Comparison of ENCODE assay signal across 20 cellular contexts in the genomic region with DNA sequence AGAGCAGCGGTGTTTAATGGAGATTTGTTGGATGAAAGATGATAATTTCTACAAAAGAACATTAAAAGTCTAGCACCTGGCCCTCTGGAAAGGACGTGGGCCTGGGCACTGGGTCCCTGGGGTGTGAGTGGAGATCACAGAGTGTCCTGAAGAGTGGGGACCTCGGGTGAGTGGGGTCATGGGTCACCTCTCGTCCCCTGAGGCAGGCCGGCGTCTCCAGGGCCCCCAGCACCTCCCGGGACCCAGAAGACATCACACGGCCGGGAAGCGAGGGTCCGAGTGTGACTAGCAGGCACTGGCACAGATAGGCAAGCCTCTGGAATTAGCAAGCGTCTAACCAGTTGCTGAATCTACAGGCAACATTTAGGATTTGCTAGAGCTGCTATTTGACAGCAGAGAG.
DNase-seq lines count a peak whose midpoint lies in the region; ATAC-seq, FAIRE-seq and TF ChIP-seq lines count a peak whose summit lies in the region.
"Had no signal": no experiment of that assay in that cellular context is flagged by ENCODE, and none has a peak within 500 bp of the region (broad histone marks: within the 10 kb centered on the region; RNA-seq: fewer than 3 reads in every experiment).

No MANE protein-coding gene starts in this region.

- no peaks in the 10 kb centered on the region for H4K20me1 ChIP-seq in HepG2 (ENCODE audit: insufficient read depth, low read length)
- H4K20me1 ChIP-seq in neural progenitor cell (ENCODE audit: low read depth), result no peaks in the 10 kb centered on the region

- no peak overlapping the region for H3K14ac ChIP-seq in mesenchymal stem cell (ENCODE audit: low read length in 2 of 2)

- H3K36me3 ChIP-seq in liver (ENCODE audit: control insufficient read depth in 4 of 4, insufficient read depth in 3 of 4, low read depth in 1 of 4, low read length in 3 of 4), result no peaks in the 10 kb centered on the region
- H3K36me3 ChIP-seq in HepG2 (replicated peaks in 1 of 2; ENCODE audit: control insufficient read depth in 1 of 2, insufficient read depth in 2 of 2, low read length in 2 of 2), result peaks cover 5 to 22% of the 10 kb centered on the region in 2 experiments; a peak in 3 of 5 replicates
- H3K36me3 ChIP-seq in left lung, result peaks cover 0 to 59% of the 10 kb centered on the region in 2 donors
- no peaks in the 10 kb centered on the region for H3K36me3 ChIP-seq in neural progenitor cell
- H3K36me3 ChIP-seq in mesenchymal stem cell (ENCODE audit: control insufficient read depth in 1 of 2, insufficient read depth in 2 of 2, low read depth in 1 of 2, low read length in 2 of 2), result peaks cover 22 to 62% of the 10 kb centered on the region in 2 experiments

- no peak overlapping the region for H3K4me3 ChIP-seq in liver (ENCODE audit: low read depth in 1 of 3, low read length in 3 of 3)
- no peak overlapping the region for H3K4me3 ChIP-seq in HepG2 (replicated peaks in 1 of 3; ENCODE audit: insufficient read depth in 1 of 3, low read depth in 2 of 3, low read length in 3 of 3)
- H3K4me3 ChIP-seq in left lung, result no peak overlapping the region
- no peak overlapping the region for H3K4me3 ChIP-seq in neural progenitor cell
- H3K4me3 ChIP-seq in mesenchymal stem cell (ENCODE audit: insufficient read depth in 1 of 2, low read depth in 1 of 2, low read length in 2 of 2), result no peak overlapping the region
- H3K4me3 ChIP-seq: K562 had no signal

- no peak for FAIRE-seq in HepG2 (lab: Jason Lieb, UNC)
- FAIRE-seq: G401.6, K562, RCC 7860 had no signal

- peaks cover 3% of the 10 kb centered on the region for H3K27me3 Mint-ChIP-seq in neural progenitor cell (ENCODE audit: insufficient read depth, low read depth)
- H3K27me3 Mint-ChIP-seq: CD4-positive, alpha-beta T cell had no signal

- TF ChIP-seq CTCF in liver (IDR thresholded peaks at IDR 0.05; ENCODE audit: low read depth, low read length, missing input control) (no peak), HepG2 (CRISPR knock-in tag; IDR thresholded peaks at IDR 0.05) (no peak), left lung (IDR thresholded peaks at IDR 0.05) (no peak), neural progenitor cell (IDR thresholded peaks at IDR 0.05) (no peak)

- H4K8ac ChIP-seq in mesenchymal stem cell (ENCODE audit: low read length), result no peak overlapping the region

- in situ Hi-C loops in HepG2 (cut with HindIII; ENCODE audit: extremely low pct_ligation_motif_present, low pct_unique_long_range_greater_than_20kb), result no loop called here

- H3K27ac ChIP-seq in liver (ENCODE audit: low read depth in 1 of 2, low read length in 2 of 2) (peak overlapping the region; percentile 3 to 17), HepG2 (ENCODE audit: extremely low read length, insufficient read depth, low read length) (no peak overlapping the region), left lung (no peak overlapping the region), neural progenitor cell (no peak overlapping the region), mesenchymal stem cell (ENCODE audit: low read length, poor library complexity, severe bottlenecking) (no peak overlapping the region)

- TF ChIP-seq RAD21 in liver (IDR thresholded peaks at IDR 0.05) (no peak), HepG2 (CRISPR knock-in tag; IDR thresholded peaks at IDR 0.05) (no peak)

- no peak for TF ChIP-seq POLR2A in HepG2 (IDR thresholded peaks at IDR 0.05; ENCODE audit: insufficient read depth in 1 of 2, low read depth in 2 of 2, low read length in 2 of 2)

- H2AFZ ChIP-seq in HepG2 (ENCODE audit: low read length) (no peak overlapping the region), neural progenitor cell (replicated peaks) (no peak overlapping the region), mesenchymal stem cell (ENCODE audit: low read depth, low read length) (no peak overlapping the region)

- no peak overlapping the region for H3K4ac ChIP-seq in mesenchymal stem cell (ENCODE audit: low read depth in 1 of 2, low read length in 2 of 2)

- POLR2A ChIA-PET in HepG2 (lab: Yijun Ruan, JAX), result no interaction called here

- no peak overlapping the region for H2BK12ac ChIP-seq in mesenchymal stem cell (ENCODE audit: low read length in 2 of 2)

- no peak overlapping the region for H2BK120ac ChIP-seq in mesenchymal stem cell (ENCODE audit: low read depth, low read length)

- no peaks in the 10 kb centered on the region for H3F3A ChIP-seq in neural progenitor cell (ENCODE audit: low read depth)

- peaks cover 16% of the 10 kb centered on the region for H3K36me3 Mint-ChIP-seq in neural progenitor cell

- intact Hi-C loops in HepG2 (cut with micrococcal nuclease; ENCODE audit: unreplicated experiment), result no loop called here
- intact Hi-C loops in left lung (cut with DNase I), result no loop called here

- no peaks in the 10 kb centered on the region for H3K9me3 ChIP-seq in liver (ENCODE audit: control insufficient read depth in 4 of 4, low read length in 3 of 4)
- no peaks in the 10 kb centered on the region for H3K9me3 ChIP-seq in HepG2 (ENCODE audit: low read length)
- no peaks in the 10 kb centered on the region for H3K9me3 ChIP-seq in left lung
- H3K9me3 ChIP-seq in neural progenitor cell (ENCODE audit: low read depth), result no peaks in the 10 kb centered on the region
- H3K9me3 ChIP-seq in mesenchymal stem cell (ENCODE audit: control insufficient read depth, low read length), result no peaks in the 10 kb centered on the region
- H3K9me3 ChIP-seq: Caco-2 had no signal

- H3K4me3 Mint-ChIP-seq in neural progenitor cell, result no peak overlapping the region
- H3K4me3 Mint-ChIP-seq: CD4-positive, alpha-beta T cell; HFFc6 had no signal

- H3K27me3 ChIP-seq in liver (ENCODE audit: control insufficient read depth in 4 of 4, insufficient read depth in 4 of 4, low read length in 3 of 4), result no peaks in the 10 kb centered on the region
- H3K27me3 ChIP-seq in HepG2 (ENCODE audit: control insufficient read depth in 1 of 2, insufficient read depth in 2 of 2, low read length in 2 of 2), result no peaks in the 10 kb centered on the region
- no peaks in the 10 kb centered on the region for H3K27me3 ChIP-seq in left lung
- no peaks in the 10 kb centered on the region for H3K27me3 ChIP-seq in neural progenitor cell
- no peaks in the 10 kb centered on the region for H3K27me3 ChIP-seq in mesenchymal stem cell (ENCODE audit: control insufficient read depth in 1 of 2, insufficient read depth in 1 of 2, low read length in 2 of 2)

- H3K9me3 Mint-ChIP-seq in neural progenitor cell, result no peaks in the 10 kb centered on the region
- H3K9me3 Mint-ChIP-seq: CD4-positive, alpha-beta T cell had no signal

- DNase-seq in HepG2 (ENCODE audit: low spot score), result no peak
- DNase-seq in left lung, result peak; percentile 11 to 49
- DNase-seq in neural progenitor cell (ENCODE audit: low spot score), result no peak
- DNase-seq in NCI-H1105 treated with DMSO at 0.1 percent for 48 hours (lab: John Stamatoyannopoulos, UW), result no peak
- DNase-seq in mesenchymal stem cell, result no peak
- DNase-seq in cortex of kidney (lab: John Stamatoyannopoulos, UW), result no peak
- DNase-seq: CD4-positive, alpha-beta T cell; H7; HFFc6; NCI-H1105; NCI-H1694 treated with DMSO at 0.1 percent for 48 hours; NCI-H2107; NCI-H510A; NCI-H774; SHP77 treated with DMSO at 0.1 percent for 48 hours had no signal

- no peaks in the 10 kb centered on the region for H3K79me2 ChIP-seq in HepG2 (ENCODE audit: insufficient read depth, low read length)
- H3K79me2 ChIP-seq in neural progenitor cell (ENCODE audit: low read depth), result no peaks in the 10 kb centered on the region

- no peak overlapping the region for H3K18ac ChIP-seq in mesenchymal stem cell (ENCODE audit: low read depth in 1 of 2, low read length in 2 of 2)

- no peak overlapping the region for H3K23ac ChIP-seq in mesenchymal stem cell (ENCODE audit: low read length in 2 of 2)

- H2AK5ac ChIP-seq in mesenchymal stem cell (ENCODE audit: low read length, severe bottlenecking), result no peak overlapping the region

- 89% methylated on average over 12 of the region's 12 CpGs for WGBS in liver
- 93% methylated on average over 9 of the region's 12 CpGs for WGBS in HepG2 (ENCODE audit: low lambda C conversion rate)
- 97% methylated on average over 12 of the region's 12 CpGs for WGBS in mesenchymal stem cell

- H3K4me1 ChIP-seq in liver (ENCODE audit: control insufficient read depth in 4 of 4, insufficient read depth in 4 of 4, low read length in 3 of 4), result peaks cover 0 to 9% (median 3%) of the 10 kb centered on the region in 4 donors
- no peaks in the 10 kb centered on the region for H3K4me1 ChIP-seq in HepG2 (ENCODE audit: insufficient read depth, low read length)
- H3K4me1 ChIP-seq in left lung, result no peaks in the 10 kb centered on the region
- H3K4me1 ChIP-seq in neural progenitor cell, result no peaks in the 10 kb centered on the region
- peaks cover 2% of the 10 kb centered on the region for H3K4me1 ChIP-seq in mesenchymal stem cell (ENCODE audit: control insufficient read depth, insufficient read depth, low read depth, low read length)
- H3K4me1 ChIP-seq: Caco-2 had no signal

- peaks cover 14% of the 10 kb centered on the region for H3K4me1 Mint-ChIP-seq in neural progenitor cell

- CTCF ChIA-PET in HepG2 (lab: Yijun Ruan, JAX; ENCODE audit: low intra/inter-chr PET ratio, low total read pairs), result no interaction called here

- no peak overlapping the region for H2BK5ac ChIP-seq in mesenchymal stem cell (ENCODE audit: low read depth, low read length, poor library complexity, severe bottlenecking)

- TF ChIP-seq EP300 in HepG2 (IDR thresholded peaks at IDR 0.05; ENCODE audit: low read depth in 2 of 2, low read length in 2 of 2) (no peak), HepG2 (CRISPR knock-in tag; IDR thresholded peaks at IDR 0.05; ENCODE audit: borderline replicate concordance) (no peak)

- BruUV-seq in HepG2 (replicated peaks; lab: Mats Ljungman, UMichigan), result no TSS peak

- ATAC-seq in HepG2, result no peak
- ATAC-seq in left lung, result no peak
- ATAC-seq: K562 had no signal

- H3K27ac Mint-ChIP-seq in neural progenitor cell, result peak overlapping the region; percentile 79
- H3K27ac Mint-ChIP-seq: CD4-positive, alpha-beta T cell; HFFc6 had no signal

- no peak overlapping the region for H3K4me2 ChIP-seq in HepG2 (ENCODE audit: low read depth, low read length)
- no peak overlapping the region for H3K4me2 ChIP-seq in neural progenitor cell
- H3K4me2 ChIP-seq in mesenchymal stem cell (ENCODE audit: low read length, poor library complexity, severe bottlenecking), result no peak overlapping the region

- no peak overlapping the region for H4K91ac ChIP-seq in mesenchymal stem cell (ENCODE audit: low read length)

- no peak overlapping the region for H2BK15ac ChIP-seq in mesenchymal stem cell (ENCODE audit: low read depth, poor library complexity, severe bottlenecking)

- no peak overlapping the region for H3K9ac ChIP-seq in liver (ENCODE audit: low read depth in 1 of 2, low read length in 2 of 2)
- no peak overlapping the region for H3K9ac ChIP-seq in HepG2 (ENCODE audit: insufficient read depth, low read depth, low read length)
- H3K9ac ChIP-seq in neural progenitor cell, result no peak overlapping the region
- H3K9ac ChIP-seq in mesenchymal stem cell (ENCODE audit: low read length), result no peak overlapping the region

- no peaks in the 10 kb centered on the region for H3K79me1 ChIP-seq in mesenchymal stem cell (replicated peaks; ENCODE audit: low read length, poor library complexity, severe bottlenecking)

TF ChIP-seq in liver, 16 proteins besides CTCF, POLR2A, EP300 and RAD21 (continues in another document):
- TF ChIP-seq JUND (IDR thresholded peaks at IDR 0.05), result no peak
- no peak for TF ChIP-seq EGR1 (IDR thresholded peaks at IDR 0.05; ENCODE audit: low read depth in 2 of 2)

TF ChIP-seq in HepG2, 621 proteins besides CTCF, POLR2A, EP300 and RAD21 (continues in another document):
- TF ChIP-seq ZNF143 (CRISPR knock-in tag; IDR thresholded peaks at IDR 0.05), result no peak

Comparison
In these comparisons a context has a peak if more than half of its experiments do, and no peak if none do; other contexts are left out.
1. H3K27ac ChIP-seq: peak in liver (2 of 2); none in HepG2 (single experiment), left lung (0 of 2), neural progenitor cell (single experiment) and mesenchymal stem cell (single experiment).
2. DNase-seq: peak in left lung (2 of 2); none in HepG2 (single experiment), neural progenitor cell (single experiment), NCI-H1105 treated with DMSO at 0.1 percent for 48 hours (single experiment), mesenchymal stem cell (single experiment) and cortex of kidney (single experiment).